In genomic region chr5:1963941-1964451, GRCh38 we compare ENCODE assay signal across 25 cellular contexts.
"Had no signal": no experiment of that assay in that cellular context is flagged by ENCODE, and none has a peak within 500 bp of the region (broad histone marks: within the 10 kb centered on the region; RNA-seq: fewer than 3 reads in every experiment).

No MANE protein-coding gene starts in this region.

- H3K4me3 Mint-ChIP-seq: immature natural killer cell; naive thymus-derived CD8-positive, alpha-beta T cell; neural crest cell had no signal

- H3K36me3 ChIP-seq: cardiac muscle cell, gastroesophageal sphincter, spleen, stomach, thoracic aorta, transverse colon had no signal

- H3K9me3 ChIP-seq: gastroesophageal sphincter, psoas muscle, spleen, stomach, thoracic aorta, transverse colon had no signal

- DNase-seq: cerebellar nuclear complex; dermis blood vessel endothelial cell; effector CD4-positive, alpha-beta T cell; immature natural killer cell; kidney; left cardiac atrium; left ventricle myocardium superior; naive thymus-derived CD8-positive, alpha-beta T cell; nucleus accumbens; psoas muscle; retina; spleen; stimulated activated CD4-positive, alpha-beta T cell treated with anti-CD3 and anti-CD28 coated beads, Interleukin-2, amount 100 ng/mL, for 24 hours; stimulated activated CD4-positive, alpha-beta T cell treated with anti-CD3 and anti-CD28 coated beads, Interleukin-4, amount 100 ng/mL, for 4 hours; stimulated activated naive CD4-positive, alpha-beta T cell; stomach; substantia nigra; transverse colon had no signal

- H3K9me3 Mint-ChIP-seq: naive thymus-derived CD8-positive, alpha-beta T cell; neural crest cell had no signal

- H3K27me3 ChIP-seq: cardiac muscle cell, gastroesophageal sphincter, stomach, transverse colon had no signal

- H3K4me1 ChIP-seq: gastroesophageal sphincter, psoas muscle, spleen, stomach, transverse colon had no signal

- H3K36me3 Mint-ChIP-seq: immature natural killer cell; naive thymus-derived CD8-positive, alpha-beta T cell had no signal

- H3K4me3 ChIP-seq: cardiac muscle cell, gastroesophageal sphincter, psoas muscle, spleen, stomach, thoracic aorta, transverse colon had no signal

- H3K27ac ChIP-seq: cardiac muscle cell, gastroesophageal sphincter, psoas muscle, spleen, stomach, thoracic aorta, transverse colon had no signal

- H3K27ac Mint-ChIP-seq: immature natural killer cell had no signal

- FAIRE-seq: colon, kidney had no signal

- ATAC-seq: esophagus mucosa; gastroesophageal sphincter; left cardiac atrium; left ventricle myocardium superior; naive thymus-derived CD8-positive, alpha-beta T cell; psoas muscle; sciatic nerve had no signal

- H3K4me1 Mint-ChIP-seq: immature natural killer cell; naive thymus-derived CD8-positive, alpha-beta T cell; neural crest cell had no signal
